23 cellular contexts compared by ENCODE assay signal in the genomic region with DNA sequence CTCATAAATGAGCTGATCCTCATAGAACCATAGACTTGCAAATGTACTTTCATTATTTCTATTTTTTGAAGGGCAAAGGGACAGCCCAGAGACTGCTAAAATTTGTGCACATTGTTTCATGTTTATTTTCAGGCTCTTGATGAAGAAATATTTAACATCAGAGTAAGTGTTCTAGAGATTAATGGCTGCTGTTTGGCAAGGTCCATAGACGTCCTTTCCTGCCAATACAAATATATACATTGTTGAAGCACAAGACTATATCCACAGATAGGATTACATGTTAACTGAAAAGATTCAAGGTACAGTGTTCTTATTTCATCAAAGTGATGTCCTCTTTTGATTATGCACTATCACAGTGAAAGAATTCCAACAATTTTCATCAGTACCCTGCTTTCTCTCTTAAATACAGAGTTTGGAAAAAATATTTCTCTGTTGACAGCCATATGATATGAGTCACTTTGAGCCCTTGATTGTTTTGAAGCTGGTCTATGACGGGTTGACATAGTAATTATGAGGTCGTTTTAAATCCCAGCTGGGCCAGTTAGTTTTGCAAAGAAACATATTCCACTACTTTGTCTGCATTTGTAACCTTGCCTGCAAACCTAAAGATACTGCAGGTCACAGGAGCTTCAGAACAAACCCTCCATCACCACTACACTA.
DNase-seq lines count a peak whose midpoint lies in the region; FAIRE-seq and TF ChIP-seq lines count a peak whose summit lies in the region.
"Had no signal": no experiment of that assay in that cellular context is flagged by ENCODE, and none has a peak within 500 bp of the region (broad histone marks: within the 10 kb centered on the region; RNA-seq: fewer than 3 reads in every experiment).

No MANE protein-coding gene starts in this region.

- POLR2A ChIA-PET in HEK293 (lab: Yijun Ruan, JAX), result no interaction called here

- no peaks in the 10 kb centered on the region for H3K36me3 Mint-ChIP-seq in astrocyte (ENCODE audit: low read depth, unreplicated experiment)
- no peaks in the 10 kb centered on the region for H3K36me3 Mint-ChIP-seq in immature natural killer cell
- H3K36me3 Mint-ChIP-seq: activated naive CD8-positive, alpha-beta T cell; WTC11 had no signal

- H3K4me1 Mint-ChIP-seq in astrocyte (ENCODE audit: low read depth, unreplicated experiment), result peaks cover 19% of the 10 kb centered on the region
- no peaks in the 10 kb centered on the region for H3K4me1 Mint-ChIP-seq in immature natural killer cell
- H3K4me1 Mint-ChIP-seq: B cell had no signal

- no peak for TF ChIP-seq EP300 in transverse colon (IDR thresholded peaks at IDR 0.05; ENCODE audit: low read depth)

- intact Hi-C loops in transverse colon (cut with DNase I; ENCODE audit: low total_unique reads), result no loop called here

- peak; percentile 58 for FAIRE-seq in astrocyte (lab: Jason Lieb, UNC)
- FAIRE-seq: GM12878, HTR-8/SVneo, keratinocyte had no signal

- H2AFZ ChIP-seq in astrocyte (ENCODE audit: low read depth, low read length), result no peak overlapping the region

- H3K27me3 ChIP-seq in astrocyte (ENCODE audit: insufficient read depth, low read length) (no peaks in the 10 kb centered on the region), transverse colon (no peaks in the 10 kb centered on the region)
- H3K27me3 ChIP-seq: body of pancreas, suprapubic skin had no signal

- no peak overlapping the region for H3K9ac ChIP-seq in astrocyte (ENCODE audit: low read length)

- H3K4me3 Mint-ChIP-seq in astrocyte (ENCODE audit: unreplicated experiment) (no peak overlapping the region), immature natural killer cell (no peak overlapping the region)
- H3K4me3 Mint-ChIP-seq: activated naive CD8-positive, alpha-beta T cell; B cell; WTC11 had no signal

- H3K36me3 ChIP-seq in HEK293 (ENCODE audit: control insufficient read depth in 2 of 2, insufficient read depth in 1 of 2, low read length in 2 of 2), result no peaks in the 10 kb centered on the region
- H3K36me3 ChIP-seq in astrocyte (ENCODE audit: insufficient read depth, low read length), result no peaks in the 10 kb centered on the region
- no peaks in the 10 kb centered on the region for H3K36me3 ChIP-seq in transverse colon
- H3K36me3 ChIP-seq: suprapubic skin had no signal

- H4K20me1 ChIP-seq in astrocyte (ENCODE audit: insufficient read depth, low read length), result no peaks in the 10 kb centered on the region

- H3K27ac ChIP-seq in HEK293 (ENCODE audit: extremely low read depth, low read depth, low read length) (no peak overlapping the region), astrocyte (ENCODE audit: low read depth, low read length) (no peak overlapping the region), transverse colon (no peak overlapping the region)
- H3K27ac ChIP-seq: body of pancreas, suprapubic skin had no signal

- TF ChIP-seq CTCF in HEK293 (tag by site-specific recombination; IDR thresholded peaks at IDR 0.05), result no peak
- TF ChIP-seq CTCF in astrocyte (IDR thresholded peaks at IDR 0.05; ENCODE audit: insufficient read depth, low read depth, low read length), result no peak
- TF ChIP-seq CTCF in transverse colon (IDR thresholded peaks at IDR 0.05), result no peak

- H3K4me1 ChIP-seq in HEK293 (ENCODE audit: control insufficient read depth, insufficient read depth, low read length), result peaks cover 12% of the 10 kb centered on the region
- H3K4me1 ChIP-seq in astrocyte (ENCODE audit: insufficient read depth, low read length), result peaks cover 7% of the 10 kb centered on the region
- H3K4me1 ChIP-seq in transverse colon, result no peaks in the 10 kb centered on the region
- H3K4me1 ChIP-seq: body of pancreas, suprapubic skin had no signal

- no peaks in the 10 kb centered on the region for H3K79me2 ChIP-seq in astrocyte (ENCODE audit: insufficient read depth, low read length)

- H3K27me3 Mint-ChIP-seq in astrocyte (ENCODE audit: low read depth, unreplicated experiment) (no peaks in the 10 kb centered on the region), immature natural killer cell (ENCODE audit: low read depth in 3 of 3) (peaks cover 0 to 3% (median 0%) of the 10 kb centered on the region in 3 donors)

- in situ Hi-C loops in transverse colon (cut with MboI; ENCODE audit: low pct_ligation_motif_present in 1 of 4, low pct_unique_long_range_greater_than_20kb in 1 of 4, low sequenced_read_pairs in 3 of 4), result no loop called here

- CTCF ChIA-PET in HEK293 (lab: Yijun Ruan, JAX), result interaction anchor here (0.6 to 1.4 kb wide), 6 partner anchors 13 to 129 kb away, joined by 3 to 5 read pairs (median 4); no protein-coding TSS in a partner anchor

- H3K27ac Mint-ChIP-seq in astrocyte (ENCODE audit: unreplicated experiment) (no peak overlapping the region), immature natural killer cell (no peak overlapping the region)
- H3K27ac Mint-ChIP-seq: activated naive CD8-positive, alpha-beta T cell; B cell; WTC11 had no signal

- WGBS in transverse colon (ENCODE audit: low coverage in 1 of 2), 2 donors, result 32 to 56% methylated on average over 3 of the region's 3 CpGs

- no peak overlapping the region for H3K4me2 ChIP-seq in astrocyte (ENCODE audit: low read length)

- H3K9me3 ChIP-seq in HEK293 (ENCODE audit: control insufficient read depth, insufficient read depth, low read depth, low read length) (no peaks in the 10 kb centered on the region), astrocyte (ENCODE audit: insufficient read depth, low read depth, low read length) (no peaks in the 10 kb centered on the region), transverse colon (no peaks in the 10 kb centered on the region)
- H3K9me3 ChIP-seq: body of pancreas, suprapubic skin had no signal

- H3K4me3 ChIP-seq in HEK293 (ENCODE audit: low read depth, low read length) (no peak overlapping the region), astrocyte (ENCODE audit: insufficient read depth, low read depth, low read length) (no peak overlapping the region), transverse colon (no peak overlapping the region)
- H3K4me3 ChIP-seq: body of pancreas, GM12878, suprapubic skin had no signal

- no peak for TF ChIP-seq POLR2A in transverse colon (IDR thresholded peaks at IDR 0.05)

- H3K9me3 Mint-ChIP-seq in astrocyte (ENCODE audit: unreplicated experiment), result no peaks in the 10 kb centered on the region
- H3K9me3 Mint-ChIP-seq in immature natural killer cell, result peaks cover 0 to 4% (median 0%) of the 10 kb centered on the region in 6 donors
- H3K9me3 Mint-ChIP-seq: WTC11 had no signal

- peak; percentile 34 for DNase-seq in DMS153 treated with DMSO at 0.1 percent for 48 hours (lab: John Stamatoyannopoulos, UW; ENCODE audit: unreplicated experiment)
- DNase-seq in astrocyte (ENCODE audit: low read depth), result no peak
- peak; percentile 9 for DNase-seq in left kidney (ENCODE audit: low read depth, low spot score)
- no peak for DNase-seq in hepatic stellate cell (ENCODE audit: low spot score)
- no peak for DNase-seq in immature natural killer cell
- DNase-seq in NCI-H524 treated with DMSO at 0.1 percent for 48 hours (lab: John Stamatoyannopoulos, UW), result no peak
- DNase-seq in transverse colon, result no peak
- DNase-seq: activated CD8-positive, alpha-beta memory T cell treated with anti-CD3 and anti-CD28 coated beads for 24 hours; body of pancreas; COR-L47; GDM1; head of caudate nucleus; NCI-H1694 treated with DMSO at 0.1 percent for 48 hours; NCI-H345; SIG-M5 had no signal

TF ChIP-seq in HEK293, 187 proteins besides CTCF, POLR2A, EP300 and RAD21 (continues in another document):
- TF ChIP-seq ZEB2 (tag by site-specific recombination; IDR thresholded peaks at IDR 0.05), result peak; percentile 41; the same call in 1 of the 2 replicates
- TF ChIP-seq ZNF837 (tag by site-specific recombination; IDR thresholded peaks at IDR 0.05), result no peak
- TF ChIP-seq ZNF629 (tag by site-specific recombination; IDR thresholded peaks at IDR 0.05), result peak; percentile 53; the same call in 1 of the 2 replicates
- no peak for TF ChIP-seq ZNF747 (tag by site-specific recombination; IDR thresholded peaks at IDR 0.05)
- TF ChIP-seq SP7 (tag by site-specific recombination; IDR thresholded peaks at IDR 0.05), result peak; percentile 38; the same call in 1 of the 2 replicates
- TF ChIP-seq REPIN1 (tag by site-specific recombination; IDR thresholded peaks at IDR 0.05; ENCODE audit: low read depth), result no peak
- TF ChIP-seq ZNF366 (tag by site-specific recombination; conservative IDR thresholded peaks at IDR 0.05), result 0 out of 2 replicates have a peak, but pooled peaks have one; percentile 12
- TF ChIP-seq KLF8 (tag by site-specific recombination; IDR thresholded peaks at IDR 0.05), result no peak
- TF ChIP-seq, protein P1, sequence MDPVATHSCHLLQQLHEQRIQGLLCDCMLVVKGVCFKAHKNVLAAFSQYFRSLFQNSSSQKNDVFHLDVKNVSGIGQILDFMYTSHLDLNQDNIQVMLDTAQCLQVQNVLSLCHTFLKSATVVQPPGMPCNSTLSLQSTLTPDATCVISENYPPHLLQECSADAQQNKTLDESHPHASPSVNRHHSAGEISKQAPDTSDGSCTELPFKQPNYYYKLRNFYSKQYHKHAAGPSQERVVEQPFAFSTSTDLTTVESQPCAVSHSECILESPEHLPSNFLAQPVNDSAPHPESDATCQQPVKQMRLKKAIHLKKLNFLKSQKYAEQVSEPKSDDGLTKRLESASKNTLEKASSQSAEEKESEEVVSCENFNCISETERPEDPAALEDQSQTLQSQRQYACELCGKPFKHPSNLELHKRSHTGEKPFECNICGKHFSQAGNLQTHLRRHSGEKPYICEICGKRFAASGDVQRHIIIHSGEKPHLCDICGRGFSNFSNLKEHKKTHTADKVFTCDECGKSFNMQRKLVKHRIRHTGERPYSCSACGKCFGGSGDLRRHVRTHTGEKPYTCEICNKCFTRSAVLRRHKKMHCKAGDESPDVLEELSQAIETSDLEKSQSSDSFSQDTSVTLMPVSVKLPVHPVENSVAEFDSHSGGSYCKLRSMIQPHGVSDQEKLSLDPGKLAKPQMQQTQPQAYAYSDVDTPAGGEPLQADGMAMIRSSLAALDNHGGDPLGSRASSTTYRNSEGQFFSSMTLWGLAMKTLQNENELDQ (tag by site-specific recombination; IDR thresholded peaks at IDR 0.05; ENCODE audit: low read depth), result no peak
- TF ChIP-seq ZNF10 (tag by site-specific recombination; IDR thresholded peaks at IDR 0.05), result 0 out of 2 replicates have a peak, but pooled peaks have one; percentile 62

Comparison
In these comparisons a context has a peak if more than half of its experiments do, and no peak if none do; other contexts are left out.
1. DNase-seq: peak in DMS153 treated with DMSO at 0.1 percent for 48 hours (single experiment) and left kidney (single experiment); none in astrocyte (single experiment), hepatic stellate cell (single experiment), immature natural killer cell (0 of 3), NCI-H524 treated with DMSO at 0.1 percent for 48 hours (single experiment) and transverse colon (single experiment).